8 cellular contexts compared by ENCODE assay signal in genomic region chr1:222618880-222619321, GRCh38. TPM values are rescaled to one million over a fixed set of nuclear protein-coding genes. Genes with fewer than 3 reads are reported as not detected.
A peak's percentile ranks its signal among the peaks of the same experiment; 100 is the strongest.
DNase-seq lines count a peak whose midpoint lies in the region; ATAC-seq and TF ChIP-seq lines count a peak whose summit lies in the region.

No MANE protein-coding gene starts in this region.

- ATAC-seq in left lobe of liver (peak; percentile 30), GM18868 (IDR thresholded peaks at IDR 0.05; ENCODE audit: unreplicated experiment) (no peak)
- no peak for ATAC-seq in stimulated activated naive CD8-positive, alpha-beta T cell treated with anti-CD3 and anti-CD28 coated beads, Interleukin-15, amount 100 ng/mL, for 72 hours

- peak overlapping the region; percentile 65 for H3K27ac ChIP-seq in RWPE1

- peaks cover 23% of the 10 kb centered on the region for H3K27me3 Mint-ChIP-seq in stimulated activated naive CD8-positive, alpha-beta T cell treated with anti-CD3 and anti-CD28 coated beads, Interleukin-15, amount 100 ng/mL, for 72 hours

- POLR2A ChIA-PET in RWPE1 (lab: Yijun Ruan, JAX; ENCODE audit: low non-redundant PET) = no interaction called here

- H3K9me3 Mint-ChIP-seq in stimulated activated naive CD8-positive, alpha-beta T cell treated with anti-CD3 and anti-CD28 coated beads, Interleukin-15, amount 100 ng/mL, for 72 hours = no peaks in the 10 kb centered on the region

- no peak for DNase-seq in AG09309 (ENCODE audit: low read depth)
- peak; percentile 37 for DNase-seq in GM20000 (ENCODE audit: low spot score)
- DNase-seq in RWPE1 (ENCODE audit: low spot score) = peak; percentile 12
- peak; percentile 33 for DNase-seq in cerebellum (ENCODE audit: low spot score)
- DNase-seq in left lobe of liver (ENCODE audit: low spot score) = no peak
- DNase-seq in stimulated activated naive CD8-positive, alpha-beta T cell treated with anti-CD3 and anti-CD28 coated beads, Interleukin-15, amount 100 ng/mL, for 72 hours = no peak
- no peak for DNase-seq in KG1 (lab: John Stamatoyannopoulos, UW)

- no peak for TF ChIP-seq CTCF in AG09309 (IDR thresholded peaks at IDR 0.05; ENCODE audit: control insufficient read depth, insufficient read depth, low read depth, low read length, missing control alignments)
- TF ChIP-seq CTCF in GM20000 (IDR thresholded peaks at IDR 0.05; ENCODE audit: extremely low read depth, missing control alignments) = no peak
- TF ChIP-seq CTCF in RWPE1 (conservative IDR thresholded peaks at IDR 0.05; ENCODE audit: low read depth) = no peak

- H3K4me3 ChIP-seq in AG09309 (ENCODE audit: control insufficient read depth, low read depth, low read length) = peak overlapping the region; percentile 86

- H3K4me1 Mint-ChIP-seq in stimulated activated naive CD8-positive, alpha-beta T cell treated with anti-CD3 and anti-CD28 coated beads, Interleukin-15, amount 100 ng/mL, for 72 hours = peaks cover 39% of the 10 kb centered on the region

- peak overlapping the region; percentile 83 to 86 for H3K4me3 Mint-ChIP-seq in stimulated activated naive CD8-positive, alpha-beta T cell treated with anti-CD3 and anti-CD28 coated beads, Interleukin-15, amount 100 ng/mL, for 72 hours

- CTCF ChIA-PET in RWPE1 (lab: Yijun Ruan, JAX) = interaction anchor here (0.7 to 0.9 kb wide), 2 partner anchors 15 to 154 kb away, joined by 3 to 8 read pairs; no protein-coding TSS in a partner anchor

- H3K27ac Mint-ChIP-seq in stimulated activated naive CD8-positive, alpha-beta T cell treated with anti-CD3 and anti-CD28 coated beads, Interleukin-15, amount 100 ng/mL, for 72 hours = peak overlapping the region; percentile 29 to 79

RNA-seq across cellular contexts. Expression of gene MIA3, which starts 1.0 kb away (rescaled TPM):
- total RNA-seq in cerebellum (56.3 TPM), left lobe of liver (89.7 TPM)

RNA-seq across cellular contexts. Expression of gene TAF1A, which starts 29.2 kb away (rescaled TPM):
- total RNA-seq in cerebellum = 23.4 TPM
- 2.2 TPM for total RNA-seq in left lobe of liver

Comparison
In these comparisons a context has a peak if more than half of its experiments do, and no peak if none do; other contexts are left out.
1. DNase-seq: peak in GM20000 (single experiment), RWPE1 (single experiment) and cerebellum (single experiment); none in AG09309 (single experiment), left lobe of liver (single experiment), stimulated activated naive CD8-positive, alpha-beta T cell treated with anti-CD3 and anti-CD28 coated beads, Interleukin-15, amount 100 ng/mL, for 72 hours (0 of 2) and KG1 (single experiment).